Comparison of ENCODE assay signal across 20 cellular contexts in genomic region chr3:48184299-48184698, GRCh38. TPM values are rescaled to one million over a fixed set of nuclear protein-coding genes. Genes with fewer than 3 reads are reported as not detected.
DNase-seq lines count a peak whose midpoint lies in the region; ATAC-seq, FAIRE-seq and TF ChIP-seq lines count a peak whose summit lies in the region.
"Had no signal": no experiment of that assay in that cellular context is flagged by ENCODE, and none has a peak within 500 bp of the region (broad histone marks: within the 10 kb centered on the region; RNA-seq: fewer than 3 reads in every experiment).

No MANE protein-coding gene starts in this region.

- TF ChIP-seq EP300 in A549 (IDR thresholded peaks at IDR 0.05), result no peak

- WGBS in A549 (ENCODE audit: missing lambda C conversion rate), result 68% methylated on average over 2 of the region's 2 CpGs
- 100% methylated on average over 2 of the region's 2 CpGs; no CpG with 5 or more reads in 1 of the 2 experiments for WGBS in endodermal cell (ENCODE audit: insufficient coverage in 1 of 2, insufficient read length in 1 of 2), 2 experiments

- peaks cover 66% of the 10 kb centered on the region for H4K20me1 ChIP-seq in DND-41 (ENCODE audit: insufficient read depth, low read length)

- no peaks in the 10 kb centered on the region for H3K27me3 Mint-ChIP-seq in endodermal cell (ENCODE audit: insufficient read depth)

- TF ChIP-seq CTCF in A549 (IDR thresholded peaks at IDR 0.05) (no peak), DND-41 (IDR thresholded peaks at IDR 0.05; ENCODE audit: borderline replicate concordance, extremely low read depth, low read length, poor library complexity, severe bottlenecking) (no peak), NB4 (IDR thresholded peaks at IDR 0.05; ENCODE audit: low read depth, low read length) (no peak), endodermal cell (conservative IDR thresholded peaks at IDR 0.05) (no peak)

- no peak overlapping the region for H3K4me3 Mint-ChIP-seq in endodermal cell
- H3K4me3 Mint-ChIP-seq: CD4-positive, alpha-beta T cell; H9 had no signal

- peaks cover 57% of the 10 kb centered on the region for H3K4me1 Mint-ChIP-seq in endodermal cell

- no peak overlapping the region for H2AFZ ChIP-seq in DND-41 (ENCODE audit: low read depth, low read length)

- no peaks in the 10 kb centered on the region for H3K9me3 ChIP-seq in A549
- no peaks in the 10 kb centered on the region for H3K9me3 ChIP-seq in DND-41 (ENCODE audit: insufficient read depth, low read length, severe bottlenecking)
- H3K9me3 ChIP-seq in endodermal cell (ENCODE audit: control insufficient read depth, low read length), result no peaks in the 10 kb centered on the region
- H3K9me3 ChIP-seq: Caco-2 had no signal

- no peak for FAIRE-seq in A549 (lab: Jason Lieb, UNC)
- FAIRE-seq: A204.1, D721Med, H1 had no signal

- H3K4me1 ChIP-seq in A549 (peaks cover 11% of the 10 kb centered on the region), DND-41 (ENCODE audit: insufficient read depth, low read length) (peaks cover 64% of the 10 kb centered on the region), endodermal cell (ENCODE audit: control insufficient read depth, insufficient read depth, low read length) (peaks cover 30% of the 10 kb centered on the region)

- H3K27ac ChIP-seq in A549 (no peak overlapping the region), DND-41 (ENCODE audit: low read length) (no peak overlapping the region), endodermal cell (ENCODE audit: low read depth, low read length) (no peak overlapping the region)
- H3K27ac ChIP-seq: C4-2B had no signal

- ATAC-seq in A549 (no peak), DND-41 (ENCODE audit: insufficient read depth, low read depth) (no peak), HG03175 (IDR thresholded peaks at IDR 0.05; ENCODE audit: unreplicated experiment) (no peak)

- peaks cover 67% of the 10 kb centered on the region for H3K36me3 Mint-ChIP-seq in endodermal cell (ENCODE audit: low read depth)

- POLR2A ChIA-PET in A549 (lab: Yijun Ruan, JAX), result no interaction called here

- DNase-seq in A549 (ENCODE audit: low read depth in 1 of 2, low spot score in 1 of 2), result no peak
- DNase-seq in DND-41, result no peak
- DNase-seq in NB4 (ENCODE audit: low read depth), result no peak
- no peak for DNase-seq in endodermal cell
- no peak for DNase-seq in NCI-H774 (lab: John Stamatoyannopoulos, UW)
- no peak for DNase-seq in DMS53 treated with DMSO at 0.1 percent for 48 hours (lab: John Stamatoyannopoulos, UW; ENCODE audit: unreplicated experiment)
- DNase-seq: AML-193; Caco-2; CD4-positive, alpha-beta T cell; DMS79; GF-D8; H9; KBM-7 had no signal

- H3K4me2 ChIP-seq in A549, result no peak overlapping the region
- H3K4me2 ChIP-seq in DND-41 (ENCODE audit: insufficient read depth, low read length), result peak overlapping the region; percentile 78

- peak overlapping the region; percentile 82 for H3K27ac Mint-ChIP-seq in endodermal cell
- H3K27ac Mint-ChIP-seq: CD4-positive, alpha-beta T cell had no signal

- TF ChIP-seq POLR2A in A549 (IDR thresholded peaks at IDR 0.05; ENCODE audit: low read length) (no peak), NB4 (IDR thresholded peaks at IDR 0.05; ENCODE audit: extremely low read depth, insufficient read length) (no peak)

- H3K79me2 ChIP-seq in DND-41 (ENCODE audit: insufficient read depth, low read length), result peaks cover 93% of the 10 kb centered on the region

- H3K36me3 ChIP-seq in DND-41 (ENCODE audit: insufficient read depth, low read length) (peaks cover 82% of the 10 kb centered on the region), endodermal cell (ENCODE audit: control insufficient read depth, insufficient read depth, low read length) (peaks cover 66% of the 10 kb centered on the region)

- H3K9ac ChIP-seq in DND-41 (ENCODE audit: low read depth, low read length), result 0 out of 2 replicates have a peak overlapping the region, but pooled peaks have one; percentile 7
- H3K9ac ChIP-seq in endodermal cell (ENCODE audit: extremely low read depth, low read length, poor library complexity, severe bottlenecking), result no peak overlapping the region

- no peaks in the 10 kb centered on the region for H3K27me3 ChIP-seq in DND-41 (ENCODE audit: insufficient read depth, low read length, poor library complexity)
- H3K27me3 ChIP-seq in endodermal cell (ENCODE audit: control insufficient read depth, insufficient read depth, low read length, poor library complexity, severe bottlenecking), result no peaks in the 10 kb centered on the region

- no peak for TF ChIP-seq RAD21 in A549 (conservative IDR thresholded peaks at IDR 0.05 in 1 of 2, IDR thresholded peaks at IDR 0.05 in 1 of 2)

- H3K9me3 Mint-ChIP-seq in endodermal cell, result no peaks in the 10 kb centered on the region
- H3K9me3 Mint-ChIP-seq: CD4-positive, alpha-beta T cell; H9 had no signal

- H3K4me3 ChIP-seq in A549 (no peak overlapping the region), DND-41 (ENCODE audit: low read depth in 1 of 2, low read length in 2 of 2) (no peak overlapping the region), NB4 (ENCODE audit: low read depth, low read length) (peak overlapping the region; percentile 16), endodermal cell (ENCODE audit: low read length) (no peak overlapping the region)

- CTCF ChIA-PET in A549 (lab: Yijun Ruan, JAX), result interaction anchor here (1.1 kb wide), 1 partner anchor 89 kb away, joined by 3 read pairs; no protein-coding TSS in a partner anchor

TF ChIP-seq in A549, 52 proteins besides CTCF, POLR2A, EP300 and RAD21:
- TF ChIP-seq RCOR1 (IDR thresholded peaks at IDR 0.05; ENCODE audit: low read depth, low read length) (no peak), MAFK (IDR thresholded peaks at IDR 0.05; ENCODE audit: partially characterized antibody) (peak; percentile 70)
- TF ChIP-seq, protein P1, sequence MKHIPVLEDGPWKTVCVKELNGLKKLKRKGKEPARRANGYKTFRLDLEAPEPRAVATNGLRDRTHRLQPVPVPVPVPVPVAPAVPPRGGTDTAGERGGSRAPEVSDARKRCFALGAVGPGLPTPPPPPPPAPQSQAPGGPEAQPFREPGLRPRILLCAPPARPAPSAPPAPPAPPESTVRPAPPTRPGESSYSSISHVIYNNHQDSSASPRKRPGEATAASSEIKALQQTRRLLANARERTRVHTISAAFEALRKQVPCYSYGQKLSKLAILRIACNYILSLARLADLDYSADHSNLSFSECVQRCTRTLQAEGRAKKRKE (CRISPR knock-in tag; IDR thresholded peaks at IDR 0.05; ENCODE audit: low read depth), result no peak

RNA-seq across cellular contexts. Expression of gene CDC25A, which starts 3.9 kb away (rescaled TPM):
- 6.2 and 6.4 TPM in 2 replicates for polyA plus RNA-seq in A549 (2011; rRNA removed)
- 5.8 and 9.3 TPM in 2 replicates for polyA plus RNA-seq in A549 (2012; cell fraction: cytosol; rRNA removed)
- polyA plus RNA-seq in A549 (2012; cell fraction: nucleus; rRNA removed), result 9.7 and 10.8 TPM in 2 replicates
- polyA plus RNA-seq in A549 (2017; fragmentation: RNase III; extraction: RNeasy Plus Mini Kit Qiagen cat#74134 plus additional on column Dnase treatment), result 9.8 to 10.2 TPM (median 10.0 TPM) in 3 replicates
- 8.1 and 9.0 TPM in 2 replicates for polyA minus RNA-seq in A549 (2011; rRNA and poly(A)+ RNA removed)
- total RNA-seq in endodermal cell, result 10 to 100 TPM; 40.4 to 50.9 TPM
- polyA plus RNA-seq in endodermal cell (2013, experiment 1 of 2), result 35.0 TPM
- 31.3 TPM for polyA plus RNA-seq in endodermal cell (2013, experiment 2 of 2)

RNA-seq across cellular contexts. Expression of gene CAMP, which starts 39.0 kb away (rescaled TPM):
- not detected in 2 replicates for polyA plus RNA-seq in A549 (2011; rRNA removed)
- 0.05 TPM in 1 of 2 replicates, not detected in the other for polyA plus RNA-seq in A549 (2012; cell fraction: cytosol; rRNA removed)
- 0.10 TPM in 1 of 2 replicates, not detected in the other for polyA plus RNA-seq in A549 (2012; cell fraction: nucleus; rRNA removed)
- polyA plus RNA-seq in A549 (2017; fragmentation: RNase III; extraction: RNeasy Plus Mini Kit Qiagen cat#74134 plus additional on column Dnase treatment), result not detected in 3 replicates
- polyA minus RNA-seq in A549 (2011; rRNA and poly(A)+ RNA removed), result not detected in 2 replicates
- total RNA-seq in endodermal cell, result not detected
- polyA plus RNA-seq in endodermal cell (2013, experiment 1 of 2), result not detected
- not detected for polyA plus RNA-seq in endodermal cell (2013, experiment 2 of 2)
- total RNA-seq: Caco-2; CD4-positive, alpha-beta T cell; H1; H9; HT-29 had no signal
- polyA plus RNA-seq: BJ, H1 had no signal

RNA-seq across cellular contexts. Expression of gene ZNF589, which starts 56.6 kb away (rescaled TPM):
- polyA plus RNA-seq in A549 (2011; rRNA removed) (3.6 and 5.6 TPM in 2 replicates), A549 (2017; fragmentation: RNase III; extraction: RNeasy Plus Mini Kit Qiagen cat#74134 plus additional on column Dnase treatment) (4.9 to 5.4 TPM (median 5.0 TPM) in 3 replicates)
- polyA plus RNA-seq in A549 (2012; cell fraction: cytosol; rRNA removed), result 1.9 and 2.1 TPM in 2 replicates
- 3.0 and 5.2 TPM in 2 replicates for polyA plus RNA-seq in A549 (2012; cell fraction: nucleus; rRNA removed)
- polyA minus RNA-seq in A549 (2011; rRNA and poly(A)+ RNA removed), result 2.8 and 3.8 TPM in 2 replicates
- 10 to 100 TPM; 39.0 to 44.3 TPM for total RNA-seq in endodermal cell
- polyA plus RNA-seq in endodermal cell (2013, experiment 1 of 2), result 33.8 TPM
- polyA plus RNA-seq in endodermal cell (2013, experiment 2 of 2), result 29.9 TPM
